Comparison of ENCODE assay signal across 9 cellular contexts in the genomic region with DNA sequence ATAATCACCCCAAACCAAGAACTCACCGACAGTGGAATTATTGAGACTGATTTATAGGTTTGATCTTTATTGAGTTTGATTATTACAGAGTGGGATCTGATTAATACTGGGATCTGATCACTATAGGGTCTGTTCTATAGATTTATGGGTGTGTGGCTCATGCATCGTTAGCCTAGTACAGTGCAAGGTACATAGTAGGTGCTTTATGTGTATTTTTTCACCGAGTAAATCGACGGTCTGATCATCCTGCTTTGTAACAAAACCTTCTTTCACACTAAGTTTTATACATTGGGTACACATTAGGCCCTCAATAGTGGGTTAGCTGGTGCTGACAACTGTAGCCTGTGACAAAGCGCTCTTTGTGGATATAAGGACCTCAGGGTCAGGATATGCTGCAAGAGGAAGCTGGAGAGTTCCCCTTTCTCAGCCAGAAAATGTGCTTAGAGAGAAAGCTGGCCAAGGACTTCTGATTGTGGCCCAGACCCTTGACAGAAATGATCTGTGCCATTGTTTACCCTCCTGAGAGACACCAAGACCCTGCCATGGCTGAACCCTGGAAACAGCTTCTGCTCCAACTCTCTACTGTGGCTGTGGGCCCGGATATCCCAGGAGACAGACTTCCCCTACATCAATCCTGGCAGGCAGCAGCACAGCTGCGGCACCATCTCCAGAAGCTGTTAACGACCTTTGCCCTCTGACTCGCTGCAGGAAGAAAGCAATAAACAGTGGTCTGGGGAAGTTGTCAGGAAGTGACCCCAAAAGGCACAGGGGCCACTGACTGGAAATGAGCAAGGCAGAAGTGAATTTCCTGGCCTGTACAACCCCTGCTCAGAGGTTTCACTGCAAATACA. TPM values are rescaled to one million over a fixed set of nuclear protein-coding genes. Genes with fewer than 3 reads are reported as not detected.
DNase-seq lines count a peak whose midpoint lies in the region; ATAC-seq and TF ChIP-seq lines count a peak whose summit lies in the region.
"Had no signal": no experiment of that assay in that cellular context is flagged by ENCODE, and none has a peak within 500 bp of the region (broad histone marks: within the 10 kb centered on the region; RNA-seq: fewer than 3 reads in every experiment).

No MANE protein-coding gene starts in this region.

- no peaks in the 10 kb centered on the region for H3K27me3 Mint-ChIP-seq in activated naive CD4-positive, alpha-beta T cell treated with anti-CD3 and anti-CD28 coated beads for 36 hours (ENCODE audit: low read depth)
- no peaks in the 10 kb centered on the region for H3K27me3 Mint-ChIP-seq in activated naive CD4-positive, alpha-beta T cell treated with anti-CD3 and anti-CD28 coated beads, Interleukin-2, amount 10 ng/mL, durations not matched to agents 7 days and 5 days
- no peaks in the 10 kb centered on the region for H3K27me3 Mint-ChIP-seq in effector memory CD8-positive, alpha-beta T cell

- H3K4me1 Mint-ChIP-seq in activated naive CD4-positive, alpha-beta T cell treated with anti-CD3 and anti-CD28 coated beads for 36 hours (ENCODE audit: low read depth) = no peaks in the 10 kb centered on the region
- peaks cover 4% of the 10 kb centered on the region for H3K4me1 Mint-ChIP-seq in activated naive CD4-positive, alpha-beta T cell treated with anti-CD3 and anti-CD28 coated beads, Interleukin-2, amount 10 ng/mL, durations not matched to agents 7 days and 5 days
- no peaks in the 10 kb centered on the region for H3K4me1 Mint-ChIP-seq in effector memory CD8-positive, alpha-beta T cell (ENCODE audit: low read depth in 2 of 2)

- H3K36me3 Mint-ChIP-seq in activated naive CD4-positive, alpha-beta T cell treated with anti-CD3 and anti-CD28 coated beads for 36 hours (ENCODE audit: low read depth) = no peaks in the 10 kb centered on the region
- no peaks in the 10 kb centered on the region for H3K36me3 Mint-ChIP-seq in activated naive CD4-positive, alpha-beta T cell treated with anti-CD3 and anti-CD28 coated beads, Interleukin-2, amount 10 ng/mL, durations not matched to agents 7 days and 5 days
- H3K36me3 Mint-ChIP-seq in effector memory CD8-positive, alpha-beta T cell (ENCODE audit: insufficient read depth) = no peaks in the 10 kb centered on the region

- no peak overlapping the region for H2AK5ac ChIP-seq in mesenchymal stem cell (ENCODE audit: low read length, severe bottlenecking)

- H4K91ac ChIP-seq in mesenchymal stem cell (ENCODE audit: low read length) = no peak overlapping the region

- TF ChIP-seq CTCF in vagina (IDR thresholded peaks at IDR 0.05) = no peak

- H3K4me1 ChIP-seq in duodenal mucosa (ENCODE audit: control insufficient read depth in 1 of 2, insufficient read depth in 2 of 2, low read length in 2 of 2) (peaks cover 27 to 35% of the 10 kb centered on the region in 2 donors), mesenchymal stem cell (ENCODE audit: control insufficient read depth, insufficient read depth, low read depth, low read length) (peaks cover 7% of the 10 kb centered on the region), vagina (peaks cover 46% of the 10 kb centered on the region)

- no peak overlapping the region for H2AFZ ChIP-seq in mesenchymal stem cell (ENCODE audit: low read depth, low read length)

- no peak overlapping the region for H3K27ac Mint-ChIP-seq in activated naive CD4-positive, alpha-beta T cell treated with anti-CD3 and anti-CD28 coated beads for 36 hours
- H3K27ac Mint-ChIP-seq in activated naive CD4-positive, alpha-beta T cell treated with anti-CD3 and anti-CD28 coated beads, Interleukin-2, amount 10 ng/mL, durations not matched to agents 7 days and 5 days = no peak overlapping the region
- H3K27ac Mint-ChIP-seq in effector memory CD8-positive, alpha-beta T cell = no peak overlapping the region

- no peak overlapping the region for H3K4ac ChIP-seq in mesenchymal stem cell (ENCODE audit: low read depth in 1 of 2, low read length in 2 of 2)

- H3K4me3 ChIP-seq in duodenal mucosa (ENCODE audit: low read depth in 1 of 2, low read length in 2 of 2) (no peak overlapping the region), mesenchymal stem cell (ENCODE audit: insufficient read depth in 1 of 2, low read depth in 1 of 2, low read length in 2 of 2) (peak overlapping the region in 1 of 2 experiments; percentile 19), vagina (no peak overlapping the region)

- H3K36me3 ChIP-seq in duodenal mucosa (ENCODE audit: control insufficient read depth in 1 of 2, insufficient read depth in 2 of 2, low read length in 2 of 2) (peaks cover 0 to 6% of the 10 kb centered on the region in 2 donors), mesenchymal stem cell (ENCODE audit: control insufficient read depth in 1 of 2, insufficient read depth in 2 of 2, low read depth in 1 of 2, low read length in 2 of 2) (peaks cover 0 to 27% of the 10 kb centered on the region in 2 experiments), vagina (peaks cover 0 to 31% of the 10 kb centered on the region in 2 donors)

- no peak overlapping the region for H3K4me3 Mint-ChIP-seq in activated naive CD4-positive, alpha-beta T cell treated with anti-CD3 and anti-CD28 coated beads for 36 hours
- no peak overlapping the region for H3K4me3 Mint-ChIP-seq in activated naive CD4-positive, alpha-beta T cell treated with anti-CD3 and anti-CD28 coated beads, Interleukin-2, amount 10 ng/mL, durations not matched to agents 7 days and 5 days
- H3K4me3 Mint-ChIP-seq in effector memory CD8-positive, alpha-beta T cell = no peak overlapping the region

- H3K9ac ChIP-seq in duodenal mucosa (ENCODE audit: low read depth in 1 of 2, low read length in 2 of 2) (peak overlapping the region in 1 of 2 donors; percentile 9), mesenchymal stem cell (ENCODE audit: low read length) (no peak overlapping the region)

- peak; percentile 32 for DNase-seq in activated naive CD4-positive, alpha-beta T cell treated with anti-CD3 and anti-CD28 coated beads for 36 hours
- no peak for DNase-seq in activated naive CD4-positive, alpha-beta T cell treated with anti-CD3 and anti-CD28 coated beads, Interleukin-2, amount 10 ng/mL, durations not matched to agents 7 days and 5 days
- DNase-seq in mesenchymal stem cell (peak; percentile 86), vagina (ENCODE audit: extremely low spot score in 2 of 2) (no peak)
- no peak for DNase-seq in effector memory CD8-positive, alpha-beta T cell
- DNase-seq: T1000 had no signal

- TF ChIP-seq POLR2A in vagina (IDR thresholded peaks at IDR 0.05) = no peak

- H3K79me1 ChIP-seq in mesenchymal stem cell (replicated peaks; ENCODE audit: low read length, poor library complexity, severe bottlenecking) = no peaks in the 10 kb centered on the region

- no peak overlapping the region for H2BK15ac ChIP-seq in mesenchymal stem cell (ENCODE audit: low read depth, poor library complexity, severe bottlenecking)

- CTCF ChIA-PET in activated naive CD4-positive, alpha-beta T cell treated with anti-CD3 and anti-CD28 coated beads for 36 hours (lab: Charles Lee) = interaction anchor here (1.6 kb wide), 1 partner anchor 12 kb away, joined by 5 read pairs; no protein-coding TSS in a partner anchor
- CTCF ChIA-PET in activated naive CD4-positive, alpha-beta T cell treated with anti-CD3 and anti-CD28 coated beads, Interleukin-2, amount 10 ng/mL, durations not matched to agents 7 days and 5 days (lab: Charles Lee) = no interaction called here

- intact Hi-C loops in activated naive CD4-positive, alpha-beta T cell treated with anti-CD3 and anti-CD28 coated beads for 36 hours (cut with micrococcal nuclease) = no loop called here
- intact Hi-C loops in vagina (cut with DNase I) = loop anchor here (5.0 kb wide), 1 partner anchor 1448 kb away; no protein-coding TSS in a partner anchor

- no peak overlapping the region for H3K14ac ChIP-seq in mesenchymal stem cell (ENCODE audit: low read length in 2 of 2)

- no peak overlapping the region for H2BK12ac ChIP-seq in mesenchymal stem cell (ENCODE audit: low read length in 2 of 2)

- no peak overlapping the region for H3K23ac ChIP-seq in mesenchymal stem cell (ENCODE audit: low read length in 2 of 2)

- H3K4me2 ChIP-seq in mesenchymal stem cell (ENCODE audit: low read length, poor library complexity, severe bottlenecking) = no peak overlapping the region

- ATAC-seq in HG02885 (IDR thresholded peaks at IDR 0.05; ENCODE audit: poor library complexity, unreplicated experiment) (no peak), GM21360 (IDR thresholded peaks at IDR 0.05; ENCODE audit: unreplicated experiment) (no peak)
- no peak for ATAC-seq in effector memory CD8-positive, alpha-beta T cell (replicated peaks)

- peak overlapping the region; percentile 54 to 78 for H3K18ac ChIP-seq in mesenchymal stem cell (ENCODE audit: low read depth in 1 of 2, low read length in 2 of 2)

- H2BK5ac ChIP-seq in mesenchymal stem cell (ENCODE audit: low read depth, low read length, poor library complexity, severe bottlenecking) = no peak overlapping the region

- no peaks in the 10 kb centered on the region for H3K9me3 Mint-ChIP-seq in activated naive CD4-positive, alpha-beta T cell treated with anti-CD3 and anti-CD28 coated beads for 36 hours
- H3K9me3 Mint-ChIP-seq in activated naive CD4-positive, alpha-beta T cell treated with anti-CD3 and anti-CD28 coated beads, Interleukin-2, amount 10 ng/mL, durations not matched to agents 7 days and 5 days = no peaks in the 10 kb centered on the region
- H3K9me3 Mint-ChIP-seq in effector memory CD8-positive, alpha-beta T cell = no peaks in the 10 kb centered on the region

- H4K8ac ChIP-seq in mesenchymal stem cell (ENCODE audit: low read length) = no peak overlapping the region

- peak overlapping the region; percentile 64 for H2BK120ac ChIP-seq in mesenchymal stem cell (ENCODE audit: low read depth, low read length)

- H3K27me3 ChIP-seq in duodenal mucosa (ENCODE audit: control insufficient read depth in 1 of 2, insufficient read depth in 2 of 2, low read length in 2 of 2) (no peaks in the 10 kb centered on the region), mesenchymal stem cell (ENCODE audit: control insufficient read depth in 1 of 2, insufficient read depth in 1 of 2, low read length in 2 of 2) (no peaks in the 10 kb centered on the region), vagina (no peaks in the 10 kb centered on the region)

- WGBS in mesenchymal stem cell = 21% methylated on average over 6 of the region's 10 CpGs

- H3K9me3 ChIP-seq in duodenal mucosa (ENCODE audit: control insufficient read depth in 1 of 2, low read length in 2 of 2) (no peaks in the 10 kb centered on the region), mesenchymal stem cell (ENCODE audit: control insufficient read depth, low read length) (no peaks in the 10 kb centered on the region), vagina (no peaks in the 10 kb centered on the region)

- H3K27ac ChIP-seq in duodenal mucosa (ENCODE audit: low read depth, low read length) (peak overlapping the region; percentile 39), mesenchymal stem cell (ENCODE audit: low read length, poor library complexity, severe bottlenecking) (no peak overlapping the region), vagina (peak overlapping the region; percentile 50)

RNA-seq across cellular contexts. Expression of a gene that starts 16.1 kb away (rescaled TPM):
- total RNA-seq in activated naive CD4-positive, alpha-beta T cell treated with anti-CD3 and anti-CD28 coated beads for 36 hours = 10 to 100 TPM; 25.7 to 28.5 TPM
- 425 TPM for polyA plus RNA-seq in mesenchymal stem cell (2013, experiment 1 of 2)
- polyA plus RNA-seq in mesenchymal stem cell (2013, experiment 2 of 2) = 399 TPM
- total RNA-seq in vagina = 77.3 TPM

RNA-seq across cellular contexts. Expression of a gene that starts 20.3 kb away (rescaled TPM):
- total RNA-seq in activated naive CD4-positive, alpha-beta T cell treated with anti-CD3 and anti-CD28 coated beads for 36 hours = under 1 TPM; 0.79 to 0.88 TPM
- 13.2 TPM for polyA plus RNA-seq in mesenchymal stem cell (2013, experiment 1 of 2)
- 12.1 TPM for polyA plus RNA-seq in mesenchymal stem cell (2013, experiment 2 of 2)
- total RNA-seq in vagina = 28.7 TPM

RNA-seq across cellular contexts. Expression of a gene that starts 23.3 kb away (rescaled TPM):
- total RNA-seq in activated naive CD4-positive, alpha-beta T cell treated with anti-CD3 and anti-CD28 coated beads for 36 hours = 100 to 1,000 TPM; 151 to 156 TPM
- 187 TPM for polyA plus RNA-seq in mesenchymal stem cell (2013, experiment 1 of 2)
- polyA plus RNA-seq in mesenchymal stem cell (2013, experiment 2 of 2) = 195 TPM
- total RNA-seq in vagina = 48.1 TPM

RNA-seq across cellular contexts. Expression of a gene that starts 31.7 kb away (rescaled TPM):
- total RNA-seq in activated naive CD4-positive, alpha-beta T cell treated with anti-CD3 and anti-CD28 coated beads for 36 hours = 10 to 100 TPM; 65.2 to 65.7 TPM
- 309 TPM for polyA plus RNA-seq in mesenchymal stem cell (2013, experiment 1 of 2)
- 311 TPM for polyA plus RNA-seq in mesenchymal stem cell (2013, experiment 2 of 2)
- 149 TPM for total RNA-seq in vagina

RNA-seq across cellular contexts. Expression of a gene that starts 31.9 kb away (rescaled TPM):
- total RNA-seq in activated naive CD4-positive, alpha-beta T cell treated with anti-CD3 and anti-CD28 coated beads for 36 hours = 10 to 100 TPM; 31.9 to 33.5 TPM
- polyA plus RNA-seq in mesenchymal stem cell (2013, experiment 1 of 2) = 21.1 TPM
- polyA plus RNA-seq in mesenchymal stem cell (2013, experiment 2 of 2) = 22.0 TPM
- 10.3 TPM for total RNA-seq in vagina

Comparison
In these comparisons a context has a peak if more than half of its experiments do, and no peak if none do; other contexts are left out.
1. DNase-seq: peak in activated naive CD4-positive, alpha-beta T cell treated with anti-CD3 and anti-CD28 coated beads for 36 hours (single experiment) and mesenchymal stem cell (single experiment); none in activated naive CD4-positive, alpha-beta T cell treated with anti-CD3 and anti-CD28 coated beads, Interleukin-2, amount 10 ng/mL, durations not matched to agents 7 days and 5 days (single experiment), vagina (0 of 2) and effector memory CD8-positive, alpha-beta T cell (0 of 3).
2. RNA of a gene that starts 20.3 kb away (total RNA-seq): 28.7 TPM in vagina (single experiment); 0.79 to 0.88 TPM in activated naive CD4-positive, alpha-beta T cell treated with anti-CD3 and anti-CD28 coated beads for 36 hours; every median in the first group is over 10 times any median in the second.